ENCODE assay signal across 2 cellular contexts in genomic region chr2:17975401-17975800, GRCh38.
TF ChIP-seq lines count a peak whose summit lies in the region.

No MANE protein-coding gene starts in this region.

TF ChIP-seq in GM23338, 12 proteins besides CTCF, POLR2A, EP300 and RAD21 (continued from another document):
- TF ChIP-seq ZNF462 (CRISPR knock-in tag; IDR thresholded peaks at IDR 0.05) (no peak), STAT1 (IDR thresholded peaks at IDR 0.05; ENCODE audit: unreplicated experiment) (no peak), CREB1 (CRISPR knock-in tag; IDR thresholded peaks at IDR 0.05; ENCODE audit: low read depth) (no peak), JUNB (IDR thresholded peaks at IDR 0.05; ENCODE audit: unreplicated experiment) (no peak), NANOG (IDR thresholded peaks at IDR 0.05; ENCODE audit: borderline replicate concordance) (no peak), ZNF331 (CRISPR knock-in tag; IDR thresholded peaks at IDR 0.05; ENCODE audit: low read depth) (no peak), REST (IDR thresholded peaks at IDR 0.05; ENCODE audit: unreplicated experiment) (no peak), EZH2phosphoT487 (IDR thresholded peaks at IDR 0.05; ENCODE audit: unreplicated experiment) (no peak), EZH2 (IDR thresholded peaks at IDR 0.05; ENCODE audit: low read depth, unreplicated experiment) (no peak), ZNF114 (CRISPR knock-in tag; IDR thresholded peaks at IDR 0.05) (no peak)

TF ChIP-seq in WTC11, 78 proteins besides CTCF, POLR2A, EP300 and RAD21 (continued from another document):
- TF ChIP-seq AFF4 (CRISPR knock-in tag; IDR thresholded peaks at IDR 0.05; ENCODE audit: borderline replicate concordance) (no peak), FOXJ3 (CRISPR knock-in tag; IDR thresholded peaks at IDR 0.05; ENCODE audit: borderline replicate concordance) (no peak), NR2C2 (CRISPR knock-in tag; IDR thresholded peaks at IDR 0.05) (no peak), PRRX2 (CRISPR knock-in tag; IDR thresholded peaks at IDR 0.05) (no peak), TCF7 (CRISPR knock-in tag; IDR thresholded peaks at IDR 0.05; ENCODE audit: low read depth) (no peak), PRDM15 (CRISPR knock-in tag; IDR thresholded peaks at IDR 0.05) (no peak), NFE2L1 (CRISPR knock-in tag; IDR thresholded peaks at IDR 0.05) (no peak), ZNF671 (CRISPR knock-in tag; IDR thresholded peaks at IDR 0.05) (no peak), HMGXB4 (CRISPR knock-in tag; IDR thresholded peaks at IDR 0.05) (no peak), GTF2I (CRISPR knock-in tag; conservative IDR thresholded peaks at IDR 0.05) (no peak)
